18 cellular contexts compared by ENCODE assay signal in genomic region chr12:104749555-104749954, GRCh38.
DNase-seq lines count a peak whose midpoint lies in the region; ATAC-seq, FAIRE-seq and TF ChIP-seq lines count a peak whose summit lies in the region.
"Had no signal": no experiment of that assay in that cellular context is flagged by ENCODE, and none has a peak within 500 bp of the region (broad histone marks: within the 10 kb centered on the region; RNA-seq: fewer than 3 reads in every experiment).

No MANE protein-coding gene starts in this region.

- no peak for ATAC-seq in CD8-positive, alpha-beta T cell
- ATAC-seq in IMR-90 (ENCODE audit: low read depth) = no peak

- peaks cover 19% of the 10 kb centered on the region for H3K4me1 ChIP-seq in CD8-positive, alpha-beta T cell (ENCODE audit: insufficient read depth, low read length)
- H3K4me1 ChIP-seq in IMR-90 (ENCODE audit: control insufficient read depth, insufficient read depth, low read length) = peaks cover 4% of the 10 kb centered on the region
- peaks cover 18% of the 10 kb centered on the region for H3K4me1 ChIP-seq in astrocyte (ENCODE audit: insufficient read depth, low read length)
- H3K4me1 ChIP-seq in osteoblast (ENCODE audit: insufficient read depth, low read length) = peaks cover 19% of the 10 kb centered on the region
- H3K4me1 ChIP-seq in mesendoderm (ENCODE audit: control insufficient read depth, low read depth, low read length) = peaks cover 2% of the 10 kb centered on the region
- H3K4me1 ChIP-seq: BE2C, SJSA1 had no signal

- intact Hi-C loops in CD8-positive, alpha-beta T cell (cut with DNase I, micrococcal nuclease) = no loop called here
- intact Hi-C loops in IMR-90 (cut with micrococcal nuclease) = no loop called here

- peaks cover 6% of the 10 kb centered on the region for H3K36me3 Mint-ChIP-seq in CD8-positive, alpha-beta T cell
- peaks cover 4% of the 10 kb centered on the region for H3K36me3 Mint-ChIP-seq in astrocyte (ENCODE audit: low read depth, unreplicated experiment)

- H3K23ac ChIP-seq in IMR-90 (ENCODE audit: low read depth, low read length) = no peak overlapping the region; the same call in 1 of the 2 replicates
- no peak overlapping the region for H3K23ac ChIP-seq in mesendoderm (ENCODE audit: low read length)

- H2AK5ac ChIP-seq in IMR-90 (ENCODE audit: low read depth, low read length) (peak overlapping the region; percentile 89), mesendoderm (ENCODE audit: low read length) (no peak overlapping the region)

- no peak for DNase-seq in CD8-positive, alpha-beta T cell
- DNase-seq in IMR-90 = no peak
- DNase-seq in astrocyte (ENCODE audit: low read depth) = no peak
- DNase-seq in osteoblast (ENCODE audit: insufficient read length, low spot score, missing footprints) = no peak
- no peak for DNase-seq in NCI-H82 (lab: John Stamatoyannopoulos, UW)
- no peak for DNase-seq in mesendoderm
- DNase-seq in stimulated activated CD8-positive, alpha-beta memory T cell treated with anti-CD3 and anti-CD28 coated beads, Interleukin-4, amount 100 ng/mL, for 48 hours = no peak
- DNase-seq in activated naive CD4-positive, alpha-beta T cell treated with Interleukin-2 at 50 U/mL for 16 hours = no peak
- DNase-seq: amniotic stem cell, BE2C, DMS79, NCI-H1048, nephron progenitor cell had no signal

- H2BK20ac ChIP-seq in IMR-90 (ENCODE audit: low read depth, low read length) = peak overlapping the region; percentile 63; the same call in 1 of the 2 replicates

- H2AK9ac ChIP-seq in IMR-90 (replicated peaks; ENCODE audit: low read depth, low read length, poor library complexity) = no peak overlapping the region

- no peaks in the 10 kb centered on the region for H3K9me3 Mint-ChIP-seq in CD8-positive, alpha-beta T cell
- no peaks in the 10 kb centered on the region for H3K9me3 Mint-ChIP-seq in astrocyte (ENCODE audit: unreplicated experiment)
- H3K9me3 Mint-ChIP-seq: nephron progenitor cell had no signal

- in situ Hi-C loops in IMR-90 (cut with MboI; ENCODE audit: low sequenced_read_pairs) = no loop called here

- H3K9ac ChIP-seq in IMR-90 (ENCODE audit: low read depth, low read length) = no peak overlapping the region
- H3K9ac ChIP-seq in astrocyte (ENCODE audit: low read length) = no peak overlapping the region
- no peak overlapping the region for H3K9ac ChIP-seq in mesendoderm (ENCODE audit: low read length)

- H4K5ac ChIP-seq in IMR-90 (ENCODE audit: low read depth, low read length) (peak overlapping the region; percentile 68), mesendoderm (ENCODE audit: low read length) (no peak overlapping the region)

- H3K14ac ChIP-seq in IMR-90 (replicated peaks; ENCODE audit: low read depth, low read length) = peak overlapping the region; percentile 78

- H4K91ac ChIP-seq in IMR-90 (ENCODE audit: insufficient read depth, low read depth, low read length) = no peak overlapping the region

- TF ChIP-seq RAD21 in IMR-90 (IDR thresholded peaks at IDR 0.05; ENCODE audit: low read length) = no peak

- peak overlapping the region in 1 of 2 experiments; percentile 37; a peak in 1 of 4 replicates for H4K8ac ChIP-seq in IMR-90 (ENCODE audit: low read depth in 2 of 2, low read length in 2 of 2)
- H4K8ac ChIP-seq in mesendoderm (ENCODE audit: low read depth, low read length) = no peak overlapping the region

- no peaks in the 10 kb centered on the region for H3K36me3 ChIP-seq in CD8-positive, alpha-beta T cell (ENCODE audit: insufficient read depth, low read length)
- H3K36me3 ChIP-seq in IMR-90 (ENCODE audit: control insufficient read depth, insufficient read depth, low read length) (no peaks in the 10 kb centered on the region), astrocyte (ENCODE audit: insufficient read depth, low read length) (no peaks in the 10 kb centered on the region), osteoblast (ENCODE audit: insufficient read depth, low read length) (no peaks in the 10 kb centered on the region), mesendoderm (ENCODE audit: control insufficient read depth, insufficient read depth, low read length) (no peaks in the 10 kb centered on the region)
- H3K36me3 ChIP-seq: BE2C, gastrocnemius medialis, SJSA1, suprapubic skin had no signal

- peak overlapping the region; percentile 84; the same call in 1 of the 3 replicates for H2BK15ac ChIP-seq in IMR-90 (ENCODE audit: low read depth, low read length)
- no peak overlapping the region for H2BK15ac ChIP-seq in mesendoderm (replicated peaks; ENCODE audit: low read depth)

- FAIRE-seq in astrocyte (lab: Jason Lieb, UNC) = no peak
- FAIRE-seq: endothelial cell of umbilical vein had no signal

- peak overlapping the region; percentile 87 for H3K18ac ChIP-seq in IMR-90 (ENCODE audit: low read depth, low read length)
- H3K18ac ChIP-seq in mesendoderm (ENCODE audit: low read length) = no peak overlapping the region

- no peak overlapping the region for H3K4me3 ChIP-seq in CD8-positive, alpha-beta T cell (ENCODE audit: low read depth, low read length)
- no peak overlapping the region for H3K4me3 ChIP-seq in IMR-90 (ENCODE audit: insufficient read depth, low read depth, low read length)
- no peak overlapping the region for H3K4me3 ChIP-seq in astrocyte (ENCODE audit: insufficient read depth, low read depth, low read length)
- H3K4me3 ChIP-seq in osteoblast (ENCODE audit: insufficient read depth, low read length) = no peak overlapping the region
- no peak overlapping the region for H3K4me3 ChIP-seq in mesendoderm (ENCODE audit: low read length)
- H3K4me3 ChIP-seq: gastrocnemius medialis, lung, SJSA1, suprapubic skin had no signal

- peak overlapping the region; percentile 59; the same call in 1 of the 2 replicates for H3K4ac ChIP-seq in IMR-90 (ENCODE audit: low read depth, low read length)
- H3K4ac ChIP-seq in mesendoderm (ENCODE audit: low read depth, low read length) = no peak overlapping the region

- H2BK5ac ChIP-seq in IMR-90 (ENCODE audit: low read depth, low read length, poor library complexity, severe bottlenecking) (no peak overlapping the region), mesendoderm (ENCODE audit: low read length) (no peak overlapping the region)

- POLR2A ChIA-PET in CD8-positive, alpha-beta T cell (lab: Charles Lee) = no interaction called here
- POLR2A ChIA-PET in IMR-90 (lab: Charles Lee; ENCODE audit: unreplicated experiment) = no interaction called here

- H3K27me3 Mint-ChIP-seq in CD8-positive, alpha-beta T cell (ENCODE audit: low read depth) = no peaks in the 10 kb centered on the region
- H3K27me3 Mint-ChIP-seq in astrocyte (ENCODE audit: low read depth, unreplicated experiment) = no peaks in the 10 kb centered on the region

- no peak overlapping the region for H3K27ac ChIP-seq in CD8-positive, alpha-beta T cell (ENCODE audit: low read depth, low read length)
- H3K27ac ChIP-seq in IMR-90 (ENCODE audit: insufficient read depth, low read length) (no peak overlapping the region), astrocyte (ENCODE audit: low read depth, low read length) (no peak overlapping the region), osteoblast (ENCODE audit: low read depth, low read length) (peak overlapping the region; percentile 12), mesendoderm (ENCODE audit: low read depth, low read length) (no peak overlapping the region)
- H3K27ac ChIP-seq: gastrocnemius medialis, SJSA1, suprapubic skin had no signal

- H2BK120ac ChIP-seq in IMR-90 (ENCODE audit: low read depth, low read length) (peak overlapping the region; percentile 65; the same call in 1 of the 2 replicates), mesendoderm (ENCODE audit: low read depth, low read length) (no peak overlapping the region)

- WGBS in IMR-90 (ENCODE audit: extremely low coverage in 2 of 2, insufficient read length in 1 of 2), 2 experiments = no CpG with 5 or more reads among the region's 4 CpGs
- no CpG with 5 or more reads among the region's 4 CpGs for WGBS in mesendoderm (ENCODE audit: extremely low coverage, insufficient coverage, low lambda C conversion rate)

- CTCF ChIA-PET in CD8-positive, alpha-beta T cell (lab: Charles Lee) = no interaction called here
- CTCF ChIA-PET in IMR-90 (lab: Yijun Ruan, JAX) = no interaction called here

- peak overlapping the region; percentile 32 for H3K27ac Mint-ChIP-seq in CD8-positive, alpha-beta T cell
- peak overlapping the region; percentile 22 for H3K27ac Mint-ChIP-seq in astrocyte (ENCODE audit: unreplicated experiment)
- H3K27ac Mint-ChIP-seq: nephron progenitor cell had no signal

- no peak for TF ChIP-seq POLR2A in IMR-90 (IDR thresholded peaks at IDR 0.05; ENCODE audit: low read depth, low read length)

- H3K4me2 ChIP-seq in IMR-90 (ENCODE audit: low read depth, low read length) (no peak overlapping the region; the same call in 1 of the 2 replicates), astrocyte (ENCODE audit: low read length) (peak overlapping the region; percentile 52), osteoblast (ENCODE audit: insufficient read depth, low read length) (no peak overlapping the region), mesendoderm (ENCODE audit: low read length) (no peak overlapping the region)

- H4K20me1 ChIP-seq in IMR-90 (ENCODE audit: insufficient read depth, low read length) (no peaks in the 10 kb centered on the region), astrocyte (ENCODE audit: insufficient read depth, low read length) (peaks cover 52% of the 10 kb centered on the region), osteoblast (ENCODE audit: insufficient read depth, low read length) (peaks cover 8% of the 10 kb centered on the region)

- no peak overlapping the region for H3K56ac ChIP-seq in IMR-90 (ENCODE audit: extremely low read depth, insufficient read depth, low read length)
- H3K56ac ChIP-seq in mesendoderm (ENCODE audit: low read length) = no peak overlapping the region

- no peak overlapping the region for H3K4me3 Mint-ChIP-seq in CD8-positive, alpha-beta T cell
- H3K4me3 Mint-ChIP-seq in astrocyte (ENCODE audit: unreplicated experiment) = no peak overlapping the region
- H3K4me3 Mint-ChIP-seq: nephron progenitor cell had no signal

- H2AFZ ChIP-seq in IMR-90 (replicated peaks; ENCODE audit: low read length, poor library complexity) (peak overlapping the region; percentile 16), astrocyte (ENCODE audit: low read depth, low read length) (no peak overlapping the region), osteoblast (ENCODE audit: low read length) (no peak overlapping the region)

- no peak for TF ChIP-seq CTCF in CD8-positive, alpha-beta T cell (IDR thresholded peaks at IDR 0.05)
- TF ChIP-seq CTCF in IMR-90 (conservative IDR thresholded peaks at IDR 0.05; ENCODE audit: low read depth, low read length) = no peak
- no peak for TF ChIP-seq CTCF in astrocyte (IDR thresholded peaks at IDR 0.05; ENCODE audit: insufficient read depth, low read depth, low read length)
- TF ChIP-seq CTCF in osteoblast (IDR thresholded peaks at IDR 0.05; ENCODE audit: extremely low read depth, low read depth, low read length) = no peak

- H3K79me2 ChIP-seq in astrocyte (ENCODE audit: insufficient read depth, low read length) (no peaks in the 10 kb centered on the region), osteoblast (ENCODE audit: insufficient read depth, low read length) (peaks cover 5% of the 10 kb centered on the region), mesendoderm (ENCODE audit: control insufficient read depth, insufficient read depth, low read length) (no peaks in the 10 kb centered on the region)

- BruUV-seq in IMR-90 (replicated peaks; lab: Mats Ljungman, UMichigan) = no TSS peak

- H3K9me1 ChIP-seq in IMR-90 (ENCODE audit: insufficient read depth, low read length) = peaks cover 4% of the 10 kb centered on the region

- no peaks in the 10 kb centered on the region for H3K27me3 ChIP-seq in CD8-positive, alpha-beta T cell (ENCODE audit: insufficient read depth, low read length)
- H3K27me3 ChIP-seq in IMR-90 (ENCODE audit: control insufficient read depth, insufficient read depth, low read length) (peaks cover 1% of the 10 kb centered on the region; the same call in 1 of the 2 replicates), astrocyte (ENCODE audit: insufficient read depth, low read length) (no peaks in the 10 kb centered on the region), osteoblast (ENCODE audit: insufficient read depth, low read length) (no peaks in the 10 kb centered on the region), mesendoderm (ENCODE audit: insufficient read depth, low read length, poor library complexity) (no peaks in the 10 kb centered on the region)
- H3K27me3 ChIP-seq: BE2C, gastrocnemius medialis, SJSA1, suprapubic skin had no signal

- H3K79me1 ChIP-seq in IMR-90 (ENCODE audit: low read depth in 1 of 2, low read length in 2 of 2) = no peaks in the 10 kb centered on the region
- no peaks in the 10 kb centered on the region for H3K79me1 ChIP-seq in mesendoderm (ENCODE audit: low read length)

- dilution Hi-C loops in IMR-90 (cut with HindIII; ENCODE audit: low sequenced_read_pairs, unreplicated experiment) = no loop called here

- peaks cover 58% of the 10 kb centered on the region for H3K4me1 Mint-ChIP-seq in CD8-positive, alpha-beta T cell (ENCODE audit: low read depth)
- peaks cover 20% of the 10 kb centered on the region for H3K4me1 Mint-ChIP-seq in astrocyte (ENCODE audit: low read depth, unreplicated experiment)

- H3K9me3 ChIP-seq in CD8-positive, alpha-beta T cell (ENCODE audit: low read length) = no peaks in the 10 kb centered on the region
- no peaks in the 10 kb centered on the region for H3K9me3 ChIP-seq in IMR-90 (ENCODE audit: control insufficient read depth, insufficient read depth, low read length)
- no peaks in the 10 kb centered on the region for H3K9me3 ChIP-seq in astrocyte (ENCODE audit: insufficient read depth, low read depth, low read length)
- H3K9me3 ChIP-seq in osteoblast (ENCODE audit: low read depth, low read length) = no peaks in the 10 kb centered on the region
- H3K9me3 ChIP-seq: BE2C, gastrocnemius medialis, SJSA1, suprapubic skin had no signal
